24 cellular contexts compared by ENCODE assay signal in the genomic region with DNA sequence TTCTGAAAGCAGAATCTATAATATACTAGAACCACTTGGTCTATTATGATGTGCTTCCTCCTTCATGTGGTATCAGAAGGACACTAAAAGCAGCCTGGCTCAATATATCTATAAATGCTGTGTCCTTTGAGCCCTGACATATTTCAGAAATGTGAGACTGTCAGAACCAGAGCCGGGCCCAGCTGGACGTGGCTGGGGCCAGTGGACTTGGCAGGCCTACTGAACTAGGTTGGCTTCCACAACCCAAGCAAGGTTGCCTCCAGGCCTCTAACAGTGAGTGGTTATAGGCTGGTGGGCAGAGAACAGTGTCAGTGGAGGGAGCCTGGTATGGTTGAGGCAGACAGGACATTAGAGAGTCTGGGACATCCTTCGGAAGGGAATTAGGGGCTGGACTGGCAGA.
DNase-seq lines count a peak whose midpoint lies in the region; ATAC-seq and TF ChIP-seq lines count a peak whose summit lies in the region.
"Had no signal": no experiment of that assay in that cellular context is flagged by ENCODE, and none has a peak within 500 bp of the region (broad histone marks: within the 10 kb centered on the region; RNA-seq: fewer than 3 reads in every experiment).

No MANE protein-coding gene starts in this region.

- no peak overlapping the region for H2BK15ac ChIP-seq in mesenchymal stem cell (ENCODE audit: low read depth, poor library complexity, severe bottlenecking)

- no peak overlapping the region for H3K18ac ChIP-seq in mesenchymal stem cell (ENCODE audit: low read depth in 1 of 2, low read length in 2 of 2)

- H3K4ac ChIP-seq in mesenchymal stem cell (ENCODE audit: low read depth in 1 of 2, low read length in 2 of 2) = no peak overlapping the region

- H2BK12ac ChIP-seq in mesenchymal stem cell (ENCODE audit: low read length in 2 of 2) = no peak overlapping the region

- H3K36me3 Mint-ChIP-seq in osteocyte (ENCODE audit: unreplicated experiment) = peaks cover 2% of the 10 kb centered on the region

- DNase-seq in Right ventricle myocardium inferior (ENCODE audit: missing footprints) (peak; percentile 51), cardiac septum (ENCODE audit: low spot score) (no peak), mesenchymal stem cell (no peak), osteocyte (ENCODE audit: extremely low spot score, unreplicated experiment) (no peak), Kasumi-1 (lab: John Stamatoyannopoulos, UW) (no peak)
- no peak for DNase-seq in effector memory CD4-positive, alpha-beta T cell
- DNase-seq: 8988T; ACHN; AML-193; BE2C; Calu3; CD4-positive, alpha-beta T cell; CD8-positive, alpha-beta memory T cell; COR-L47; DMS53; DMS79 treated with DMSO at 0.1 percent for 48 hours; GF-D8; GOT3; H7; HCEC 1CT had no signal

- H2BK120ac ChIP-seq in mesenchymal stem cell (ENCODE audit: low read depth, low read length) = no peak overlapping the region

- H3K4me1 Mint-ChIP-seq in osteocyte (ENCODE audit: unreplicated experiment) = peaks cover 57% of the 10 kb centered on the region

- peaks cover 22% of the 10 kb centered on the region for H3K79me1 ChIP-seq in mesenchymal stem cell (replicated peaks; ENCODE audit: low read length, poor library complexity, severe bottlenecking)

- peaks cover 11% of the 10 kb centered on the region for H3K4me1 ChIP-seq in mesenchymal stem cell (ENCODE audit: control insufficient read depth, insufficient read depth, low read depth, low read length)
- H3K4me1 ChIP-seq in effector memory CD4-positive, alpha-beta T cell (ENCODE audit: control insufficient read depth, insufficient read depth, low read length, poor library complexity, severe bottlenecking) = peaks cover 14% of the 10 kb centered on the region
- H3K4me1 ChIP-seq: BE2C had no signal

- H3K27ac ChIP-seq in mesenchymal stem cell (ENCODE audit: low read length, poor library complexity, severe bottlenecking) = no peak overlapping the region
- H3K27ac ChIP-seq in effector memory CD4-positive, alpha-beta T cell (ENCODE audit: insufficient read depth, low read length, poor library complexity, severe bottlenecking) = no peak overlapping the region
- H3K27ac ChIP-seq: BLaER1 treated with 17β-estradiol and CSF1 and Interleukin-3, amounts not matched to agents 10 nM and 100 nM had no signal

- H3K23ac ChIP-seq in mesenchymal stem cell (ENCODE audit: low read length in 2 of 2) = no peak overlapping the region

- WGBS in mesenchymal stem cell = 95% methylated on average over 3 of the region's 3 CpGs

- no peak overlapping the region for H4K91ac ChIP-seq in mesenchymal stem cell (ENCODE audit: low read length)

- no peaks in the 10 kb centered on the region for H3K36me3 ChIP-seq in mesenchymal stem cell (ENCODE audit: control insufficient read depth in 1 of 2, insufficient read depth in 2 of 2, low read depth in 1 of 2, low read length in 2 of 2)
- H3K36me3 ChIP-seq in effector memory CD4-positive, alpha-beta T cell (ENCODE audit: control insufficient read depth, insufficient read depth, low read length) = no peaks in the 10 kb centered on the region
- H3K36me3 ChIP-seq: BE2C; BLaER1 treated with 17β-estradiol and CSF1 and Interleukin-3, amounts not matched to agents 10 nM and 100 nM had no signal

- no peaks in the 10 kb centered on the region for H3K9me3 Mint-ChIP-seq in osteocyte (ENCODE audit: unreplicated experiment)
- H3K9me3 Mint-ChIP-seq: CD14-positive monocyte; CD4-positive, alpha-beta T cell; CD8-positive, alpha-beta memory T cell had no signal

- H3K4me2 ChIP-seq in mesenchymal stem cell (ENCODE audit: low read length, poor library complexity, severe bottlenecking) = no peak overlapping the region
- H3K4me2 ChIP-seq: A549; BLaER1 treated with 17β-estradiol and CSF1 and Interleukin-3, amounts not matched to agents 10 nM and 100 nM had no signal

- H2BK5ac ChIP-seq in mesenchymal stem cell (ENCODE audit: low read depth, low read length, poor library complexity, severe bottlenecking) = no peak overlapping the region

- H3K9ac ChIP-seq in mesenchymal stem cell (ENCODE audit: low read length) = no peak overlapping the region
- H3K9ac ChIP-seq: BLaER1 treated with 17β-estradiol and CSF1 and Interleukin-3, amounts not matched to agents 10 nM and 100 nM had no signal

- no peak overlapping the region for H2AFZ ChIP-seq in mesenchymal stem cell (ENCODE audit: low read depth, low read length)

- no peaks in the 10 kb centered on the region for H3K9me3 ChIP-seq in mesenchymal stem cell (ENCODE audit: control insufficient read depth, low read length)
- no peaks in the 10 kb centered on the region for H3K9me3 ChIP-seq in effector memory CD4-positive, alpha-beta T cell (ENCODE audit: control insufficient read depth, low read length)
- H3K9me3 ChIP-seq: A549; BE2C; BLaER1 treated with 17β-estradiol and CSF1 and Interleukin-3, amounts not matched to agents 10 nM and 100 nM had no signal

- ATAC-seq in Right ventricle myocardium inferior = no peak
- ATAC-seq in GM21717 (IDR thresholded peaks at IDR 0.05; ENCODE audit: unreplicated experiment) = no peak
- ATAC-seq: A549 had no signal

- H2AK5ac ChIP-seq in mesenchymal stem cell (ENCODE audit: low read length, severe bottlenecking) = peak overlapping the region; percentile 41

- H3K27me3 Mint-ChIP-seq in osteocyte (ENCODE audit: unreplicated experiment) = no peaks in the 10 kb centered on the region
- H3K27me3 Mint-ChIP-seq: CD4-positive, alpha-beta T cell; CD8-positive, alpha-beta memory T cell had no signal

- intact Hi-C loops in Right ventricle myocardium inferior (cut with DNase I) = no loop called here
- intact Hi-C loops in cardiac septum (cut with DNase I) = no loop called here

- peak overlapping the region; percentile 34 for H3K27ac Mint-ChIP-seq in osteocyte (ENCODE audit: unreplicated experiment)
- H3K27ac Mint-ChIP-seq: CD14-positive monocyte; CD4-positive, alpha-beta T cell had no signal

- H3K4me3 ChIP-seq in mesenchymal stem cell (ENCODE audit: insufficient read depth in 1 of 2, low read depth in 1 of 2, low read length in 2 of 2) = no peak overlapping the region
- no peak overlapping the region for H3K4me3 ChIP-seq in effector memory CD4-positive, alpha-beta T cell (ENCODE audit: insufficient read depth, low read depth, low read length, poor library complexity, severe bottlenecking)
- H3K4me3 ChIP-seq: A549; BLaER1 treated with 17β-estradiol and CSF1 and Interleukin-3, amounts not matched to agents 10 nM and 100 nM had no signal

- H3K4me3 Mint-ChIP-seq in osteocyte (ENCODE audit: unreplicated experiment) = no peak overlapping the region
- H3K4me3 Mint-ChIP-seq: CD14-positive monocyte; CD4-positive, alpha-beta T cell; CD8-positive, alpha-beta memory T cell had no signal

- no peak overlapping the region for H4K8ac ChIP-seq in mesenchymal stem cell (ENCODE audit: low read length)

- TF ChIP-seq CTCF in osteocyte (IDR thresholded peaks at IDR 0.05) = no peak

- no peak overlapping the region for H3K14ac ChIP-seq in mesenchymal stem cell (ENCODE audit: low read length in 2 of 2)

- no peaks in the 10 kb centered on the region for H3K27me3 ChIP-seq in mesenchymal stem cell (ENCODE audit: control insufficient read depth in 1 of 2, insufficient read depth in 1 of 2, low read length in 2 of 2)
- no peaks in the 10 kb centered on the region for H3K27me3 ChIP-seq in effector memory CD4-positive, alpha-beta T cell (replicated peaks; ENCODE audit: control insufficient read depth, insufficient read depth, low read length, poor library complexity, severe bottlenecking)
- H3K27me3 ChIP-seq: BE2C; BLaER1 treated with 17β-estradiol and CSF1 and Interleukin-3, amounts not matched to agents 10 nM and 100 nM had no signal
